In genomic region chr12:77372469-77372868, GRCh38 we compare ENCODE assay signal across 24 cellular contexts.
"Had no signal": no experiment of that assay in that cellular context is flagged by ENCODE, and none has a peak within 500 bp of the region (broad histone marks: within the 10 kb centered on the region; RNA-seq: fewer than 3 reads in every experiment).

No MANE protein-coding gene starts in this region.

- H3K4me1 Mint-ChIP-seq: immature natural killer cell; mesothelial cell of epicardium; naive thymus-derived CD4-positive, alpha-beta T cell had no signal

- H3K27ac ChIP-seq: epithelial cell of prostate, esophagus squamous epithelium, gastrocnemius medialis, heart left ventricle, hepatocyte, left lung, lower lobe of right lung had no signal

- H3K27ac Mint-ChIP-seq: dendritic cell treated with granulocyte-macrophage colony-stimulating factor and Interleukin-4, amounts not matched to agents 40 ng/mL and 50 ng/mL, for 4 days; effector memory CD8-positive, alpha-beta T cell; endodermal cell; immature natural killer cell; mesothelial cell of epicardium; naive thymus-derived CD4-positive, alpha-beta T cell had no signal

- H3K36me3 Mint-ChIP-seq: immature natural killer cell; mesothelial cell of epicardium; naive thymus-derived CD4-positive, alpha-beta T cell had no signal

- H3K9me3 Mint-ChIP-seq: dendritic cell treated with granulocyte-macrophage colony-stimulating factor and Interleukin-4, amounts not matched to agents 40 ng/mL and 50 ng/mL, for 4 days; endodermal cell had no signal

- DNase-seq: cortex of kidney; effector CD8-positive, alpha-beta T cell; effector memory CD8-positive, alpha-beta T cell; endodermal cell; erythroblast; esophagus squamous epithelium; foreskin melanocyte; gastrocnemius medialis; heart left ventricle; hypothalamus; immature natural killer cell; islet precursor cell; kidney; kidney glomerular epithelial cell; left lung; left ventricle myocardium superior; lower lobe of right lung; mesenchymal stem cell; naive thymus-derived CD4-positive, alpha-beta T cell had no signal

- H3K9me3 ChIP-seq: esophagus squamous epithelium, gastrocnemius medialis, left lung, lower lobe of right lung had no signal

- H3K4me3 Mint-ChIP-seq: dendritic cell treated with granulocyte-macrophage colony-stimulating factor and Interleukin-4, amounts not matched to agents 40 ng/mL and 50 ng/mL, for 4 days; effector memory CD8-positive, alpha-beta T cell; endodermal cell; immature natural killer cell; mesothelial cell of epicardium; naive thymus-derived CD4-positive, alpha-beta T cell had no signal

- H3K27me3 ChIP-seq: esophagus squamous epithelium, gastrocnemius medialis, heart left ventricle, hepatocyte, left lung had no signal

- H3K4me3 ChIP-seq: esophagus squamous epithelium, gastrocnemius medialis, heart left ventricle, hepatocyte, left lung, lower lobe of right lung had no signal

- H3K27me3 Mint-ChIP-seq: dendritic cell treated with granulocyte-macrophage colony-stimulating factor and Interleukin-4, amounts not matched to agents 40 ng/mL and 50 ng/mL, for 4 days; effector memory CD8-positive, alpha-beta T cell; naive thymus-derived CD4-positive, alpha-beta T cell had no signal

- H3K4me1 ChIP-seq: esophagus squamous epithelium, gastrocnemius medialis, heart left ventricle, left lung, lower lobe of right lung had no signal

- ATAC-seq: effector memory CD8-positive, alpha-beta T cell; esophagus mucosa; gastrocnemius medialis; heart left ventricle; left lung; left ventricle myocardium superior; lower lobe of right lung; naive thymus-derived CD4-positive, alpha-beta T cell had no signal

- H3K36me3 ChIP-seq: esophagus squamous epithelium, gastrocnemius medialis, heart left ventricle, left lung, lower lobe of right lung had no signal
